Comparison of ENCODE assay signal across 21 cellular contexts in genomic region chr18:32276896-32277295, GRCh38.
"Had no signal": no experiment of that assay in that cellular context is flagged by ENCODE, and none has a peak within 500 bp of the region (broad histone marks: within the 10 kb centered on the region; RNA-seq: fewer than 3 reads in every experiment).

No MANE protein-coding gene starts in this region.

- H3K36me3 Mint-ChIP-seq: activated naive CD4-positive, alpha-beta T cell treated with anti-CD3 and anti-CD28 coated beads, Interleukin-2, amount 50 U/mL, for 24 hours; naive B cell; stimulated activated naive B cell treated with anti-CD40 and anti-IgM and Interleukin-4, amounts not matched to agents 10 μg/mL and 1 μg/mL and 100 μg/mL, for 72 hours had no signal

- FAIRE-seq: islet of Langerhans had no signal

- H3K4me1 ChIP-seq: breast epithelium, esophagus squamous epithelium, upper lobe of right lung had no signal

- H3K4me2 ChIP-seq: neural progenitor cell, smooth muscle cell had no signal

- DNase-seq: activated CD4-positive, alpha-beta T cell treated with anti-CD3 and anti-CD28 coated beads, Interleukin-2, amount 50 U/mL, for 1 hour; activated CD4-positive, CD25-positive, alpha-beta regulatory T cell treated with anti-CD3 and anti-CD28 coated beads, Interleukin-2, amount 50 U/mL, for 72 hours; activated CD8-positive, alpha-beta T cell treated with anti-CD3 and anti-CD28 coated beads, Interleukin-2, amount 10 ng/mL, durations not matched to agents 7 days and 5 days; activated gamma-delta T cell treated with Interleukin-2 at 50 U/mL for 16 hours; activated T-cell treated with anti-CD3 and anti-CD28 coated beads, Interleukin-2, amount 50 U/mL, for 1 hour; colonic mucosa; esophagus squamous epithelium; left colon; naive B cell; sigmoid colon; stimulated activated CD4-positive, alpha-beta T cell treated with anti-CD3 and anti-CD28 coated beads, Interleukin-15, amount 100 ng/mL, for 24 hours; stimulated activated naive B cell treated with anti-CD40 and anti-IgM and Interleukin-4, amounts not matched to agents 10 μg/mL and 1 μg/mL and 100 μg/mL, for 72 hours; upper lobe of right lung; WERI-Rb-1 had no signal

- H3K4me3 ChIP-seq: breast epithelium, colonic mucosa, esophagus squamous epithelium, gastroesophageal sphincter, lung, neural progenitor cell, sigmoid colon, smooth muscle cell, upper lobe of right lung had no signal

- ATAC-seq: activated CD8-positive, alpha-beta T cell treated with anti-CD3 and anti-CD28 coated beads, Interleukin-2, amount 10 ng/mL, durations not matched to agents 7 days and 5 days; gastroesophageal sphincter; stimulated activated naive B cell treated with anti-CD40 and anti-IgM and Interleukin-4, amounts not matched to agents 10 μg/mL and 1 μg/mL and 100 μg/mL, for 72 hours had no signal

- H3K27me3 ChIP-seq: breast epithelium, colonic mucosa, esophagus squamous epithelium, gastroesophageal sphincter, neural progenitor cell, sigmoid colon, upper lobe of right lung had no signal

- H3K9me3 Mint-ChIP-seq: activated naive CD4-positive, alpha-beta T cell treated with anti-CD3 and anti-CD28 coated beads, Interleukin-2, amount 50 U/mL, for 24 hours; naive B cell; neural progenitor cell; stimulated activated naive B cell treated with anti-CD40 and anti-IgM and Interleukin-4, amounts not matched to agents 10 μg/mL and 1 μg/mL and 100 μg/mL, for 72 hours had no signal

- H3K36me3 ChIP-seq: breast epithelium, colonic mucosa, gastroesophageal sphincter, neural progenitor cell, sigmoid colon, upper lobe of right lung, WERI-Rb-1 had no signal

- H2AFZ ChIP-seq: neural progenitor cell had no signal

- H3K4me3 Mint-ChIP-seq: activated CD8-positive, alpha-beta T cell treated with anti-CD3 and anti-CD28 coated beads, Interleukin-2, amount 10 ng/mL, durations not matched to agents 7 days and 5 days; activated naive CD4-positive, alpha-beta T cell treated with anti-CD3 and anti-CD28 coated beads, Interleukin-2, amount 50 U/mL, for 24 hours; naive B cell; neural progenitor cell; stimulated activated naive B cell treated with anti-CD40 and anti-IgM and Interleukin-4, amounts not matched to agents 10 μg/mL and 1 μg/mL and 100 μg/mL, for 72 hours had no signal

- H3K27ac ChIP-seq: breast epithelium, colonic mucosa, esophagus squamous epithelium, gastroesophageal sphincter, neural progenitor cell, sigmoid colon, upper lobe of right lung, WERI-Rb-1 had no signal

- H3K4me1 Mint-ChIP-seq: activated naive CD4-positive, alpha-beta T cell treated with anti-CD3 and anti-CD28 coated beads, Interleukin-2, amount 50 U/mL, for 24 hours; naive B cell; stimulated activated naive B cell treated with anti-CD40 and anti-IgM and Interleukin-4, amounts not matched to agents 10 μg/mL and 1 μg/mL and 100 μg/mL, for 72 hours had no signal

- H3K9ac ChIP-seq: neural progenitor cell had no signal

- H3K27ac Mint-ChIP-seq: activated CD8-positive, alpha-beta T cell treated with anti-CD3 and anti-CD28 coated beads, Interleukin-2, amount 10 ng/mL, durations not matched to agents 7 days and 5 days; activated naive CD4-positive, alpha-beta T cell treated with anti-CD3 and anti-CD28 coated beads, Interleukin-2, amount 50 U/mL, for 24 hours; naive B cell; neural progenitor cell; stimulated activated naive B cell treated with anti-CD40 and anti-IgM and Interleukin-4, amounts not matched to agents 10 μg/mL and 1 μg/mL and 100 μg/mL, for 72 hours had no signal

- H3K9me3 ChIP-seq: breast epithelium, colonic mucosa, esophagus squamous epithelium, gastroesophageal sphincter, sigmoid colon, upper lobe of right lung had no signal
